In the genomic region with DNA sequence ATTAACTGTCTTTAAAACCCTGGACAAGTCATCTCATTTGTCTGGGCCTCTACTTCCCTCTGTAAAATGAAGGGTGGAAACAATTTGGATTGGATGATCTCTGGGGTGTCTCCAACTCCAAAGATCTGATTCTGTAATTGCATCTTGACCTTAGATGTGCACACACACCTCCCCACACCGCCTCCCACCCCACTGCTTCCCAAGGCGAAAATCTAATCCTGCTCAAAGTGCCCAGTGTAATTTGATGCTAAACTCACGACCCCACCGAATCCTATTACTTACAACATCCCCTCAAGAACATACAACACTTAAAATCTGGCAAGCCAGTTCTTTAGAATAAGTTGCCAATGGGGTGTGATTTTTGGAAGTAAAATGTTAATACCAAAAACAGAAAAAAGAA, we compare ENCODE assay signal across 28 cellular contexts. TPM values are rescaled to one million over a fixed set of nuclear protein-coding genes. Genes with fewer than 3 reads are reported as not detected.
DNase-seq lines count a peak whose midpoint lies in the region; FAIRE-seq and TF ChIP-seq lines count a peak whose summit lies in the region.
"Had no signal": no experiment of that assay in that cellular context is flagged by ENCODE, and none has a peak within 500 bp of the region (broad histone marks: within the 10 kb centered on the region; RNA-seq: fewer than 3 reads in every experiment).

No MANE protein-coding gene starts in this region.

- H3K27ac ChIP-seq in hepatocyte (peak overlapping the region; percentile 94), sigmoid colon (peak overlapping the region in 3 of 4 donors; percentile 83 to 87 (median 83))
- H3K27ac ChIP-seq: BLaER1 treated with 17β-estradiol and CSF1 and Interleukin-3, amounts not matched to agents 10 nM and 100 nM; HL-60; RWPE1; SK-N-MC had no signal

- no peak for DNase-seq in D721Med (ENCODE audit: insufficient read length, low spot score)
- DNase-seq in NCI-H82 (lab: John Stamatoyannopoulos, UW) = peak; percentile 93
- no peak for DNase-seq in hepatocyte (ENCODE audit: low spot score)
- DNase-seq in sigmoid colon = no peak
- no peak for DNase-seq in DMS153 treated with DMSO at 0.1 percent for 48 hours (lab: John Stamatoyannopoulos, UW; ENCODE audit: unreplicated experiment)
- no peak for DNase-seq in NCI-H446 (lab: John Stamatoyannopoulos, UW)
- DNase-seq in putamen (ENCODE audit: low spot score) = no peak
- DNase-seq: 8988T; Caco-2; CD4-positive, alpha-beta memory T cell; EL; GF-D8; H9; HFFc6; MG63; NCI-H1417; NCI-H1694 treated with DMSO at 0.1 percent for 48 hours; NCI-H2081 treated with DMSO at 0.1 percent for 48 hours; NCI-H2171 treated with DMSO at 0.1 percent for 48 hours; NK-92 treated with Interleukin-12 subunit alpha and Interleukin-12 subunit beta, amount 100 ng/mL, for 24 hours; SHP77 treated with DMSO at 0.1 percent for 48 hours had no signal

- H3K9me3 ChIP-seq in hepatocyte (ENCODE audit: low read depth) (no peaks in the 10 kb centered on the region), sigmoid colon (no peaks in the 10 kb centered on the region)
- H3K9me3 ChIP-seq: BLaER1 treated with 17β-estradiol and CSF1 and Interleukin-3, amounts not matched to agents 10 nM and 100 nM; Caco-2; MG63 had no signal

- H3K79me2 ChIP-seq in hepatocyte = peaks cover 7% of the 10 kb centered on the region

- no peaks in the 10 kb centered on the region for H3K27me3 ChIP-seq in hepatocyte
- H3K27me3 ChIP-seq in sigmoid colon = no peaks in the 10 kb centered on the region
- H3K27me3 ChIP-seq: BLaER1 treated with 17β-estradiol and CSF1 and Interleukin-3, amounts not matched to agents 10 nM and 100 nM; MG63 had no signal

- peak overlapping the region; percentile 71 for H3K4me2 ChIP-seq in hepatocyte
- H3K4me2 ChIP-seq: BLaER1 treated with 17β-estradiol and CSF1 and Interleukin-3, amounts not matched to agents 10 nM and 100 nM had no signal

- no peak for TF ChIP-seq EP300 in sigmoid colon (IDR thresholded peaks at IDR 0.05)

- no peak overlapping the region for H2AFZ ChIP-seq in hepatocyte

- no peak overlapping the region for H3K4me3 ChIP-seq in hepatocyte
- H3K4me3 ChIP-seq in sigmoid colon = no peak overlapping the region
- H3K4me3 ChIP-seq: BLaER1 treated with 17β-estradiol and CSF1 and Interleukin-3, amounts not matched to agents 10 nM and 100 nM; K562; MG63; SK-N-MC had no signal

- TF ChIP-seq CTCF in D721Med (IDR thresholded peaks at IDR 0.05; ENCODE audit: insufficient read depth, missing control alignments) = no peak
- no peak for TF ChIP-seq CTCF in hepatocyte (IDR thresholded peaks at IDR 0.05; ENCODE audit: poor library complexity)
- no peak for TF ChIP-seq CTCF in sigmoid colon (IDR thresholded peaks at IDR 0.05)

- 50% methylated on average over 4 of the region's 4 CpGs for WGBS in hepatocyte (ENCODE audit: low lambda C conversion rate, missing lambda C conversion rate)
- WGBS in sigmoid colon, 2 donors = 51 to 61% methylated on average over 4 of the region's 4 CpGs

- no peaks in the 10 kb centered on the region for H4K20me1 ChIP-seq in hepatocyte (ENCODE audit: insufficient read depth, poor library complexity, severe bottlenecking)
- H4K20me1 ChIP-seq: BLaER1 treated with 17β-estradiol and CSF1 and Interleukin-3, amounts not matched to agents 10 nM and 100 nM had no signal

- H3K9me2 ChIP-seq in hepatocyte (replicated peaks; ENCODE audit: insufficient read depth) = no peaks in the 10 kb centered on the region

- no peak for TF ChIP-seq POLR2A in sigmoid colon (IDR thresholded peaks at IDR 0.05)

- no peaks in the 10 kb centered on the region for H3K36me3 ChIP-seq in hepatocyte (replicated peaks; ENCODE audit: insufficient read depth, low read depth)
- H3K36me3 ChIP-seq in sigmoid colon = no peaks in the 10 kb centered on the region
- H3K36me3 ChIP-seq: BLaER1 treated with 17β-estradiol and CSF1 and Interleukin-3, amounts not matched to agents 10 nM and 100 nM; MG63 had no signal

- intact Hi-C loops in sigmoid colon (cut with DNase I) = loop anchor here (5.0 to 10.0 kb wide), 2 partner anchors 172 to 269 kb away; no protein-coding TSS in a partner anchor

- H3K4me1 ChIP-seq in hepatocyte (ENCODE audit: insufficient read depth) = no peaks in the 10 kb centered on the region
- peaks cover 0 to 32% (median 18%) of the 10 kb centered on the region in 4 donors for H3K4me1 ChIP-seq in sigmoid colon
- H3K4me1 ChIP-seq: BLaER1 treated with 17β-estradiol and CSF1 and Interleukin-3, amounts not matched to agents 10 nM and 100 nM; Caco-2 had no signal

- FAIRE-seq in D721Med (lab: Jason Lieb, UNC) = peak; percentile 21
- FAIRE-seq: HepG2, K562 had no signal

RNA-seq across cellular contexts. Expression of gene SGCD, which starts 1.3 kb away (rescaled TPM):
- total RNA-seq in hepatocyte (8.0 and 8.8 TPM in 2 replicates), sigmoid colon (10 to 100 TPM in 3 of 4 donors, 1 to 10 TPM in 1; 8.2 to 34.3 (median 19.8) TPM)
- polyA plus RNA-seq in hepatocyte (3.8 and 4.5 TPM in 2 replicates), sigmoid colon (1 to 10 TPM in 2 of 3 donors, under 1 TPM in 1; under 0.01 to 2.4 (median 2.1) TPM)
- total RNA-seq: CD4-positive, alpha-beta memory T cell; HepG2; HT-29; K562 had no signal
- polyA plus RNA-seq: CD4-positive, alpha-beta memory T cell; HepG2; K562 had no signal
